Comparison of ENCODE assay signal across 1 cellular context in genomic region chr2:25184254-25184653, GRCh38.
TF ChIP-seq lines count a peak whose summit lies in the region.

No MANE protein-coding gene starts in this region.

TF ChIP-seq in HepG2, 621 proteins besides CTCF, POLR2A, EP300 and RAD21:
- TF ChIP-seq, protein P1, sequence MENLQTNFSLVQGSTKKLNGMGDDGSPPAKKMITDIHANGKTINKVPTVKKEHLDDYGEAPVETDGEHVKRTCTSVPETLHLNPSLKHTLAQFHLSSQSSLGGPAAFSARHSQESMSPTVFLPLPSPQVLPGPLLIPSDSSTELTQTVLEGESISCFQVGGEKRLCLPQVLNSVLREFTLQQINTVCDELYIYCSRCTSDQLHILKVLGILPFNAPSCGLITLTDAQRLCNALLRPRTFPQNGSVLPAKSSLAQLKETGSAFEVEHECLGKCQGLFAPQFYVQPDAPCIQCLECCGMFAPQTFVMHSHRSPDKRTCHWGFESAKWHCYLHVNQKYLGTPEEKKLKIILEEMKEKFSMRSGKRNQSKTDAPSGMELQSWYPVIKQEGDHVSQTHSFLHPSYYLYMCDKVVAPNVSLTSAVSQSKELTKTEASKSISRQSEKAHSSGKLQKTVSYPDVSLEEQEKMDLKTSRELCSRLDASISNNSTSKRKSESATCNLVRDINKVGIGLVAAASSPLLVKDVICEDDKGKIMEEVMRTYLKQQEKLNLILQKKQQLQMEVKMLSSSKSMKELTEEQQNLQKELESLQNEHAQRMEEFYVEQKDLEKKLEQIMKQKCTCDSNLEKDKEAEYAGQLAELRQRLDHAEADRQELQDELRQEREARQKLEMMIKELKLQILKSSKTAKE (CRISPR knock-in tag; IDR thresholded peaks at IDR 0.05; ENCODE audit: borderline replicate concordance): no peak
- TF ChIP-seq, protein P2, sequence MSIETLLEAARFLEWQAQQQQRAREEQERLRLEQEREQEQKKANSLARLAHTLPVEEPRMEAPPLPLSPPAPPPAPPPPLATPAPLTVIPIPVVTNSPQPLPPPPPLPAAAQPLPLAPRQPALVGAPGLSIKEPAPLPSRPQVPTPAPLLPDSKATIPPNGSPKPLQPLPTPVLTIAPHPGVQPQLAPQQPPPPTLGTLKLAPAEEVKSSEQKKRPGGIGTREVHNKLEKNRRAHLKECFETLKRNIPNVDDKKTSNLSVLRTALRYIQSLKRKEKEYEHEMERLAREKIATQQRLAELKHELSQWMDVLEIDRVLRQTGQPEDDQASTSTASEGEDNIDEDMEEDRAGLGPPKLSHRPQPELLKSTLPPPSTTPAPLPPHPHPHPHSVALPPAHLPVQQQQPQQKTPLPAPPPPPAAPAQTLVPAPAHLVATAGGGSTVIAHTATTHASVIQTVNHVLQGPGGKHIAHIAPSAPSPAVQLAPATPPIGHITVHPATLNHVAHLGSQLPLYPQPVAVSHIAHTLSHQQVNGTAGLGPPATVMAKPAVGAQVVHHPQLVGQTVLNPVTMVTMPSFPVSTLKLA (IDR thresholded peaks at IDR 0.05): 0 out of 2 replicates have a peak, but pooled peaks have one; percentile 17
